Comparison of ENCODE assay signal across 19 cellular contexts in the genomic region with DNA sequence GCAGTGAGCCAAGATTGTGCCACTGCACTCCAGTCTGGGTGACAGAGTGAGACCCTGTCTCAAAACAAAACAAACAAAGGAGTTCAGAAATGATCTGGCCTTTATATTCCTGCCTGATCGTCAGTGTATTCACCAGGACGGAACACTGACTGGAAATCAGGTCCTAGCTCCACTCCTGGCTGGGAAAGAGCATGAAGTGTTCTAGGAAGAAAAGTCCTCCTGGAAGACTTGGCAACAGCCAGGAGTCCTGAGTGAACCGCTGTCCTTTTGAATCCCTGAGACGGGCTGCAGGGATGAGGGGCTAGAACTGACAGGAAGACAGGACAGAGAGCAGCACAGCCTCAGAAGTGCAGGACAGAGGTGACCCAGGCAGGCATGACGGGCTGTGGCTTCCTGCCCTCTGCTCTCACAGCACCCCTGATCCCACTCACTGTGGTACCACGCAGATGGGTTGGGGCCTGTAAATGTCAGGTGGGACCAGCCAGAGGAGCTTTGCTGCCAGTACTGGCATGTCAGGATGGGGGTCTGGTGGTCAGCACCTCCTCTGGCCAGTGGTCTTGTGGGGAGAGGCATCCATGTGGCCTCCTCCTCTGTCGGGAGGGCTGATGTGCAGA. TPM values are rescaled to one million over a fixed set of nuclear protein-coding genes. Genes with fewer than 3 reads are reported as not detected.
DNase-seq lines count a peak whose midpoint lies in the region; ATAC-seq and TF ChIP-seq lines count a peak whose summit lies in the region.
"Had no signal": no experiment of that assay in that cellular context is flagged by ENCODE, and none has a peak within 500 bp of the region (broad histone marks: within the 10 kb centered on the region; RNA-seq: fewer than 3 reads in every experiment).

No MANE protein-coding gene starts in this region.

- H4K20me1 ChIP-seq in H9 (ENCODE audit: control insufficient read depth, insufficient read depth, insufficient read length): no peaks in the 10 kb centered on the region

- H4K5ac ChIP-seq in H9 (ENCODE audit: insufficient read length, low read depth, low read length): no peak overlapping the region

- H2BK12ac ChIP-seq in H9 (ENCODE audit: insufficient read length, low read depth, low read length): no peak overlapping the region

- no peaks in the 10 kb centered on the region for H3K79me1 ChIP-seq in H9 (ENCODE audit: insufficient read depth, low read depth, low read length, poor library complexity, severe bottlenecking)

- H3K9me3 Mint-ChIP-seq in H9: no peaks in the 10 kb centered on the region
- H3K9me3 Mint-ChIP-seq in stimulated activated memory B cell treated with anti-CD40 and anti-IgM and Interleukin-4, amounts not matched to agents 10 μg/mL and 1 μg/mL and 100 μg/mL, for 72 hours: no peaks in the 10 kb centered on the region
- H3K9me3 Mint-ChIP-seq: CD4-positive, alpha-beta memory T cell had no signal

- no peak overlapping the region for H3K27ac ChIP-seq in H9 (ENCODE audit: insufficient read length, low read depth, low read length)
- peak overlapping the region; percentile 27 for H3K27ac ChIP-seq in RWPE1
- no peak overlapping the region for H3K27ac ChIP-seq in esophagus muscularis mucosa (replicated peaks in 1 of 4)
- no peak overlapping the region for H3K27ac ChIP-seq in heart right ventricle
- no peak overlapping the region for H3K27ac ChIP-seq in left lung

- no peak overlapping the region for H3K14ac ChIP-seq in H9 (ENCODE audit: insufficient read depth, low read length)

- POLR2A ChIA-PET in RWPE1 (lab: Yijun Ruan, JAX; ENCODE audit: low non-redundant PET): no interaction called here

- TF ChIP-seq CTCF in H9 (conservative IDR thresholded peaks at IDR 0.05) (no peak), RWPE1 (conservative IDR thresholded peaks at IDR 0.05; ENCODE audit: low read depth) (no peak), esophagus muscularis mucosa (IDR thresholded peaks at IDR 0.05) (no peak), heart right ventricle (IDR thresholded peaks at IDR 0.05) (no peak), left lung (IDR thresholded peaks at IDR 0.05) (no peak)

- no peaks in the 10 kb centered on the region for H3K27me3 ChIP-seq in H9 (ENCODE audit: insufficient read depth, low read length)
- no peaks in the 10 kb centered on the region for H3K27me3 ChIP-seq in esophagus muscularis mucosa
- H3K27me3 ChIP-seq in heart right ventricle: no peaks in the 10 kb centered on the region
- no peaks in the 10 kb centered on the region for H3K27me3 ChIP-seq in left lung

- H3K27ac Mint-ChIP-seq in H9: peak overlapping the region; percentile 10 to 55 (median 11); a peak in 5 of 7 replicates
- peak overlapping the region; percentile 71 for H3K27ac Mint-ChIP-seq in stimulated activated memory B cell treated with anti-CD40 and anti-IgM and Interleukin-4, amounts not matched to agents 10 μg/mL and 1 μg/mL and 100 μg/mL, for 72 hours
- H3K27ac Mint-ChIP-seq: B cell had no signal

- no peak for TF ChIP-seq POLR2A in esophagus muscularis mucosa (IDR thresholded peaks at IDR 0.05; ENCODE audit: low read depth)

- no peak overlapping the region for H2BK20ac ChIP-seq in H9 (ENCODE audit: low read depth, low read length, poor library complexity, severe bottlenecking)

- no peak overlapping the region for H3K4ac ChIP-seq in H9 (ENCODE audit: low read depth, low read length)

- WGBS in H9 (ENCODE audit: extremely low coverage, insufficient read length, low lambda C conversion rate): no CpG with 5 or more reads among the region's 7 CpGs
- 82% methylated on average over 7 of the region's 7 CpGs for WGBS in esophagus muscularis mucosa
- WGBS in heart right ventricle, 2 donors: 84 to 89% methylated on average over 7 of the region's 7 CpGs

- no peak overlapping the region for H2BK15ac ChIP-seq in H9 (ENCODE audit: low read depth, low read length)

- DNase-seq in H9 (no peak), RWPE1 (ENCODE audit: low spot score) (no peak), esophagus muscularis mucosa (ENCODE audit: extremely low spot score) (peak; percentile 87), NCI-H526 treated with DMSO at 0.1 percent for 48 hours (lab: John Stamatoyannopoulos, UW) (no peak), heart right ventricle (no peak), DMS53 (lab: John Stamatoyannopoulos, UW) (no peak), left lung (no peak)
- DNase-seq: CD4-positive, alpha-beta memory T cell; DMS79; HCEC 1CT; MV-4-11; NCI-H1417 treated with DMSO at 0.1 percent for 48 hours; NCI-H1930; NCI-H69; PC-3; SK-N-SH had no signal

- no peaks in the 10 kb centered on the region for H3K23me2 ChIP-seq in H9 (ENCODE audit: insufficient read length, low read depth, low read length, poor library complexity, severe bottlenecking)

- peaks cover 22 to 23% of the 10 kb centered on the region in 2 experiments for H3K4me1 Mint-ChIP-seq in H9
- H3K4me1 Mint-ChIP-seq in stimulated activated memory B cell treated with anti-CD40 and anti-IgM and Interleukin-4, amounts not matched to agents 10 μg/mL and 1 μg/mL and 100 μg/mL, for 72 hours: peaks cover 12% of the 10 kb centered on the region

- peaks cover 28 to 76% (median 76%) of the 10 kb centered on the region in 3 experiments for H3K36me3 Mint-ChIP-seq in H9 (ENCODE audit: insufficient read depth in 1 of 3, low read depth in 3 of 3)
- peaks cover 71% of the 10 kb centered on the region for H3K36me3 Mint-ChIP-seq in stimulated activated memory B cell treated with anti-CD40 and anti-IgM and Interleukin-4, amounts not matched to agents 10 μg/mL and 1 μg/mL and 100 μg/mL, for 72 hours

- H3K4me1 ChIP-seq in H9 (ENCODE audit: insufficient read depth, low read length): peaks cover 2% of the 10 kb centered on the region; the same call in 1 of the 2 replicates
- H3K4me1 ChIP-seq in esophagus muscularis mucosa: peaks cover 0 to 11% (median 1%) of the 10 kb centered on the region in 4 donors
- peaks cover 0 to 20% (median 17%) of the 10 kb centered on the region in 9 donors for H3K4me1 ChIP-seq in heart right ventricle
- H3K4me1 ChIP-seq in left lung: no peaks in the 10 kb centered on the region

- ATAC-seq in stimulated activated memory B cell treated with anti-CD40 and anti-IgM and Interleukin-4, amounts not matched to agents 10 μg/mL and 1 μg/mL and 100 μg/mL, for 72 hours: no peak
- ATAC-seq in heart right ventricle: no peak
- ATAC-seq in left lung: no peak
- ATAC-seq: PC-3, Right ventricle myocardium inferior had no signal

- H3K79me2 ChIP-seq in H9 (ENCODE audit: insufficient read depth, low read length): no peaks in the 10 kb centered on the region

- H2BK5ac ChIP-seq in H9 (ENCODE audit: insufficient read length, low read length): no peak overlapping the region

- peaks cover 50 to 93% (median 80%) of the 10 kb centered on the region in 4 donors for H3K36me3 ChIP-seq in esophagus muscularis mucosa
- peaks cover 0 to 88% (median 70%) of the 10 kb centered on the region in 9 donors for H3K36me3 ChIP-seq in heart right ventricle
- H3K36me3 ChIP-seq in left lung: peaks cover 0 to 89% of the 10 kb centered on the region in 2 donors

- no peak overlapping the region for H3T11ph ChIP-seq in H9 (ENCODE audit: low read length)

- H4K91ac ChIP-seq in H9 (ENCODE audit: insufficient read length, low read depth, low read length): no peak overlapping the region

- H2AFZ ChIP-seq in H9 (ENCODE audit: low read length): no peak overlapping the region

- H3K9me3 ChIP-seq in H9 (ENCODE audit: control insufficient read depth, low read depth, low read length): no peaks in the 10 kb centered on the region
- no peaks in the 10 kb centered on the region for H3K9me3 ChIP-seq in esophagus muscularis mucosa
- H3K9me3 ChIP-seq in heart right ventricle: no peaks in the 10 kb centered on the region
- no peaks in the 10 kb centered on the region for H3K9me3 ChIP-seq in left lung
- H3K9me3 ChIP-seq: SK-N-SH had no signal

- H3K4me2 ChIP-seq in H9 (ENCODE audit: insufficient read depth, insufficient read length, low read length): no peak overlapping the region
- H3K4me2 ChIP-seq: SK-N-SH had no signal

- CTCF ChIA-PET in RWPE1 (lab: Yijun Ruan, JAX): interaction anchor here (0.5 kb wide), 1 partner anchor 51 kb away, joined by 3 read pairs; no protein-coding TSS in a partner anchor

- H3K18ac ChIP-seq in H9 (ENCODE audit: insufficient read length, low read depth, low read length): no peak overlapping the region

- no peaks in the 10 kb centered on the region for H3K27me3 Mint-ChIP-seq in H9 (ENCODE audit: low read depth)
- H3K27me3 Mint-ChIP-seq in stimulated activated memory B cell treated with anti-CD40 and anti-IgM and Interleukin-4, amounts not matched to agents 10 μg/mL and 1 μg/mL and 100 μg/mL, for 72 hours: no peaks in the 10 kb centered on the region
- H3K27me3 Mint-ChIP-seq: B cell; CD4-positive, alpha-beta memory T cell had no signal

- H4K8ac ChIP-seq in H9 (replicated peaks; ENCODE audit: insufficient read length, low read depth, low read length): no peak overlapping the region

- no peak overlapping the region for H3K23ac ChIP-seq in H9 (ENCODE audit: insufficient read length, low read depth, low read length)

- intact Hi-C loops in esophagus muscularis mucosa (cut with DNase I): no loop called here
- intact Hi-C loops in heart right ventricle (cut with DNase I): no loop called here
- intact Hi-C loops in left lung (cut with DNase I): no loop called here

- H2AK5ac ChIP-seq in H9 (ENCODE audit: insufficient read length, low read length): no peak overlapping the region

- no peak overlapping the region for H3K4me3 Mint-ChIP-seq in H9
- H3K4me3 Mint-ChIP-seq in stimulated activated memory B cell treated with anti-CD40 and anti-IgM and Interleukin-4, amounts not matched to agents 10 μg/mL and 1 μg/mL and 100 μg/mL, for 72 hours: no peak overlapping the region
- H3K4me3 Mint-ChIP-seq: B cell; CD4-positive, alpha-beta memory T cell had no signal

- H3K9ac ChIP-seq in H9 (ENCODE audit: extremely low read depth, insufficient read length, low read length): no peak overlapping the region
- H3K9ac ChIP-seq: SK-N-SH had no signal

- H3K56ac ChIP-seq in H9 (ENCODE audit: insufficient read length, low read depth, low read length): no peak overlapping the region

- H2BK120ac ChIP-seq in H9 (ENCODE audit: low read depth, low read length, poor library complexity, severe bottlenecking): no peak overlapping the region

- TF ChIP-seq EP300 in esophagus muscularis mucosa (IDR thresholded peaks at IDR 0.05): no peak

- H3K4me3 ChIP-seq in esophagus muscularis mucosa: no peak overlapping the region
- H3K4me3 ChIP-seq in heart right ventricle: no peak overlapping the region
- H3K4me3 ChIP-seq in left lung: no peak overlapping the region

RNA-seq across cellular contexts. Expression of a gene that starts 23.5 kb away (rescaled TPM):
- total RNA-seq in H9 (2021) (27.4 and 28.2 TPM in 2 replicates), esophagus muscularis mucosa (10 to 100 TPM; 13.6 to 18.7 (median 17.4) TPM), heart right ventricle (10 to 100 TPM in 9 of 10 donors, 1 to 10 TPM in 1; 8.2 to 28.0 (median 16.9) TPM), left lung (10 to 100 TPM; 17.1 to 19.9 TPM)
- polyA plus RNA-seq in heart right ventricle: 10 to 100 TPM in 1 of 2 donors, 1 to 10 TPM in 1; 8.2 to 14.4 TPM
